10 cellular contexts compared by ENCODE assay signal in genomic region chr2:237701033-237701858, GRCh38.
A peak's percentile ranks its signal among the peaks of the same experiment; 100 is the strongest.
DNase-seq lines count a peak whose midpoint lies in the region; ATAC-seq and TF ChIP-seq lines count a peak whose summit lies in the region.
"Had no signal": no experiment of that assay in that cellular context is flagged by ENCODE, and none has a peak within 500 bp of the region (broad histone marks: within the 10 kb centered on the region; RNA-seq: fewer than 3 reads in every experiment).

No MANE protein-coding gene starts in this region.

- H3K4me3 Mint-ChIP-seq in activated CD4-positive, alpha-beta T cell treated with anti-CD3 and anti-CD28 coated beads, Interleukin-2, amount 10 ng/mL, durations not matched to agents 24 days and 14 days = peak overlapping the region; percentile 87

- H3K9me3 ChIP-seq in right lobe of liver (no peaks in the 10 kb centered on the region), stomach (no peaks in the 10 kb centered on the region)
- H3K9me3 ChIP-seq: mucosa of descending colon had no signal

- WGBS in right lobe of liver (ENCODE audit: insufficient coverage, low coverage, low lambda C conversion rate, missing lambda C conversion rate) = 79% methylated on average over 2 of the region's 17 CpGs
- 61 to 82% (median 75%) methylated on average over 15 to 17 of the region's 17 CpGs for WGBS in stomach, 5 donors

- H3K4me1 ChIP-seq in right lobe of liver = peaks cover 0 to 35% (median 1%) of the 10 kb centered on the region in 4 donors
- peaks cover 98 to 100% (median 99%) of the 10 kb centered on the region in 4 donors for H3K4me1 ChIP-seq in stomach

- H3K27ac Mint-ChIP-seq in activated CD4-positive, alpha-beta T cell treated with anti-CD3 and anti-CD28 coated beads, Interleukin-2, amount 10 ng/mL, durations not matched to agents 24 days and 14 days = peak overlapping the region; percentile 99
- peak overlapping the region; percentile 88 to 99 for H3K27ac Mint-ChIP-seq in activated naive CD4-positive, alpha-beta T cell treated with anti-CD3 and anti-CD28 coated beads, Interleukin-2, amount 50 U/mL, for 72 hours

- TF ChIP-seq CTCF in right lobe of liver (IDR thresholded peaks at IDR 0.05) (no peak), stomach (IDR thresholded peaks at IDR 0.05) (no peak)

- H3K36me3 ChIP-seq in right lobe of liver (no peaks in the 10 kb centered on the region), stomach (no peaks in the 10 kb centered on the region)

- no peak for TF ChIP-seq EP300 in stomach (IDR thresholded peaks at IDR 0.05)

- TF ChIP-seq POLR2A in right lobe of liver (IDR thresholded peaks at IDR 0.05) (no peak), stomach (IDR thresholded peaks at IDR 0.05) (no peak)

- intact Hi-C loops in activated CD4-positive, alpha-beta T cell treated with anti-CD3 and anti-CD28 coated beads, Interleukin-2, amount 10 ng/mL, durations not matched to agents 24 days and 14 days (cut with micrococcal nuclease) = loop anchor here (2.0 to 5.0 kb wide), 3 partner anchors 14 to 586 kb away; partner anchors contain the start of gene PER2
- intact Hi-C loops in right lobe of liver (cut with DNase I) (no loop called here), stomach (cut with DNase I; ENCODE audit: low total_unique reads) (no loop called here)

- H3K9me3 Mint-ChIP-seq in activated CD4-positive, alpha-beta T cell treated with anti-CD3 and anti-CD28 coated beads, Interleukin-2, amount 10 ng/mL, durations not matched to agents 24 days and 14 days = no peaks in the 10 kb centered on the region
- H3K9me3 Mint-ChIP-seq in activated naive CD4-positive, alpha-beta T cell treated with anti-CD3 and anti-CD28 coated beads, Interleukin-2, amount 50 U/mL, for 72 hours = no peaks in the 10 kb centered on the region

- H3K27me3 Mint-ChIP-seq in activated CD4-positive, alpha-beta T cell treated with anti-CD3 and anti-CD28 coated beads, Interleukin-2, amount 10 ng/mL, durations not matched to agents 24 days and 14 days = no peaks in the 10 kb centered on the region

- H3K27me3 ChIP-seq in right lobe of liver = no peaks in the 10 kb centered on the region
- no peaks in the 10 kb centered on the region for H3K27me3 ChIP-seq in stomach

- H3K4me1 Mint-ChIP-seq in activated CD4-positive, alpha-beta T cell treated with anti-CD3 and anti-CD28 coated beads, Interleukin-2, amount 10 ng/mL, durations not matched to agents 24 days and 14 days = peaks cover 80% of the 10 kb centered on the region

- DNase-seq in activated CD4-positive, alpha-beta T cell treated with anti-CD3 and anti-CD28 coated beads, Interleukin-2, amount 10 ng/mL, durations not matched to agents 24 days and 14 days = no peak
- no peak for DNase-seq in activated CD4-positive, alpha-beta T cell treated with anti-CD3 and anti-CD28 coated beads for 48 hours
- DNase-seq in activated naive CD4-positive, alpha-beta T cell treated with anti-CD3 and anti-CD28 coated beads, Interleukin-2, amount 50 U/mL, for 72 hours (ENCODE audit: low spot score in 2 of 2) = no peak
- DNase-seq in right lobe of liver (no peak), stomach (no peak), NCI-H1930 (lab: John Stamatoyannopoulos, UW) (no peak), NCI-H345 treated with DMSO at 0.1 percent for 48 hours (lab: John Stamatoyannopoulos, UW; ENCODE audit: unreplicated experiment) (no peak)
- DNase-seq: cerebellar nuclear complex had no signal

- H3K27ac ChIP-seq in right lobe of liver (peak overlapping the region in 2 of 3 donors; percentile 33 to 47), stomach (peak overlapping the region in 4 of 5 donors; percentile 96 to 99 (median 98))

- ATAC-seq in activated naive CD4-positive, alpha-beta T cell treated with anti-CD3 and anti-CD28 coated beads, Interleukin-2, amount 50 U/mL, for 72 hours = peak; percentile 8 to 9
- ATAC-seq in right lobe of liver (no peak), HG02763 (IDR thresholded peaks at IDR 0.05; ENCODE audit: unreplicated experiment) (no peak)

- peaks cover 35% of the 10 kb centered on the region for H3K36me3 Mint-ChIP-seq in activated CD4-positive, alpha-beta T cell treated with anti-CD3 and anti-CD28 coated beads, Interleukin-2, amount 10 ng/mL, durations not matched to agents 24 days and 14 days (ENCODE audit: low read depth)
- H3K36me3 Mint-ChIP-seq in activated naive CD4-positive, alpha-beta T cell treated with anti-CD3 and anti-CD28 coated beads, Interleukin-2, amount 50 U/mL, for 72 hours = peaks cover 0 to 2% of the 10 kb centered on the region in 2 donors

- H3K4me3 ChIP-seq in right lobe of liver = no peak overlapping the region
- H3K4me3 ChIP-seq in stomach = peak overlapping the region in 1 of 4 donors; percentile 3
- H3K4me3 ChIP-seq: mucosa of descending colon had no signal

Comparison
In these comparisons a context has a peak if more than half of its experiments do, and no peak if none do; other contexts are left out.
1. ATAC-seq: peak in activated naive CD4-positive, alpha-beta T cell treated with anti-CD3 and anti-CD28 coated beads, Interleukin-2, amount 50 U/mL, for 72 hours (2 of 2); none in right lobe of liver (0 of 4) and HG02763 (single experiment).